ENCODE assay signal across 10 cellular contexts in genomic region chr5:172903790-172904189, GRCh38. TPM values are rescaled to one million over a fixed set of nuclear protein-coding genes. Genes with fewer than 3 reads are reported as not detected.
DNase-seq lines count a peak whose midpoint lies in the region; ATAC-seq, FAIRE-seq and TF ChIP-seq lines count a peak whose summit lies in the region.
"Had no signal": no experiment of that assay in that cellular context is flagged by ENCODE, and none has a peak within 500 bp of the region (broad histone marks: within the 10 kb centered on the region; RNA-seq: fewer than 3 reads in every experiment).

No MANE protein-coding gene starts in this region.

- intact Hi-C loops in mammary epithelial cell (cut with micrococcal nuclease) = loop anchor here (2.0 kb wide), 2 partner anchors 33 to 55 kb away; partner anchors contain the start of gene RPL26L1

- H3K9ac ChIP-seq in mammary epithelial cell (ENCODE audit: insufficient read depth, low read length) = peak overlapping the region; percentile 81

- H4K20me1 ChIP-seq in mammary epithelial cell (ENCODE audit: insufficient read depth, low read length) = no peaks in the 10 kb centered on the region

- WGBS in mammary epithelial cell (ENCODE audit: low coverage, missing lambda C conversion rate) = 29% methylated on average over 4 of the region's 4 CpGs

- TF ChIP-seq CTCF in mammary epithelial cell (conservative IDR thresholded peaks at IDR 0.05 in 1 of 2, IDR thresholded peaks at IDR 0.05 in 1 of 2; ENCODE audit: extremely low read depth in 1 of 2, insufficient read depth in 1 of 2, low read depth in 1 of 2, low read length in 2 of 2) = no peak

- H3K4me3 ChIP-seq in mammary epithelial cell (replicated peaks in 1 of 3; ENCODE audit: insufficient read depth in 1 of 3, low read depth in 2 of 3, low read length in 3 of 3) = no peak overlapping the region

- H3K36me3 ChIP-seq in mammary epithelial cell (ENCODE audit: insufficient read depth, low read length) = peaks cover 2% of the 10 kb centered on the region

- FAIRE-seq in urothelium cell line (lab: Jason Lieb, UNC) = peak; percentile 32

- no peak for ATAC-seq in HG02588 (IDR thresholded peaks at IDR 0.05; ENCODE audit: unreplicated experiment)
- no peak for ATAC-seq in HG03460 (IDR thresholded peaks at IDR 0.05; ENCODE audit: unreplicated experiment)

- BruUV-seq in mammary epithelial cell (replicated peaks; lab: Mats Ljungman, UMichigan) = no TSS peak

- peak; percentile 49 for DNase-seq in SIG-M5 treated with dmso at 0.1 percent for 504 hours (lab: John Stamatoyannopoulos, UW; ENCODE audit: unreplicated experiment)
- no peak for DNase-seq in SIG-M5 (lab: John Stamatoyannopoulos, UW)
- peak; percentile 94 for DNase-seq in mammary epithelial cell
- DNase-seq in lung microvascular endothelial cell (ENCODE audit: low read depth in 2 of 2) = peak; percentile 84 to 94
- DNase-seq in urothelium cell line (ENCODE audit: low spot score) = no peak
- DNase-seq in OCI-M2 (lab: John Stamatoyannopoulos, UW; ENCODE audit: unreplicated experiment) = no peak
- DNase-seq: activated CD8-positive, alpha-beta memory T cell treated with anti-CD3 and anti-CD28 coated beads for 24 hours; CD4-positive, CD25-positive, alpha-beta regulatory T cell had no signal

- CTCF ChIA-PET in mammary epithelial cell (lab: Charles Lee; ENCODE audit: low non-redundant PET) = no interaction called here

- peak overlapping the region; percentile 97 for H3K27ac ChIP-seq in mammary epithelial cell (ENCODE audit: insufficient read depth, low read depth, low read length)

- H3K4me2 ChIP-seq in mammary epithelial cell (ENCODE audit: insufficient read depth, low read depth, low read length) = peak overlapping the region; percentile 59

- dilution Hi-C loops in mammary epithelial cell (cut with HindIII; ENCODE audit: low sequenced_read_pairs) = no loop called here

- no peaks in the 10 kb centered on the region for H3K9me3 ChIP-seq in mammary epithelial cell (replicated peaks; ENCODE audit: insufficient read depth, low read length)

- H3K79me2 ChIP-seq in mammary epithelial cell (ENCODE audit: insufficient read depth, low read length) = no peaks in the 10 kb centered on the region

- peaks cover 31% of the 10 kb centered on the region for H3K4me1 ChIP-seq in mammary epithelial cell (ENCODE audit: insufficient read depth, low read length)

- in situ Hi-C loops in mammary epithelial cell (cut with MboI; ENCODE audit: low sequenced_read_pairs in 2 of 2) = no loop called here

- no peak overlapping the region for H2AFZ ChIP-seq in mammary epithelial cell (ENCODE audit: low read depth, low read length)

- no peaks in the 10 kb centered on the region for H3K27me3 ChIP-seq in mammary epithelial cell (ENCODE audit: insufficient read depth, low read length)

RNA-seq across cellular contexts. Expression of gene RPL26L1, which starts 55.4 kb away (rescaled TPM):
- total RNA-seq in mammary epithelial cell (10 to 100 TPM; 31.8 to 58.5 TPM), lung microvascular endothelial cell (27.2 and 28.4 TPM in 2 replicates)
- polyA plus RNA-seq in mammary epithelial cell = 120 TPM
- polyA minus RNA-seq in mammary epithelial cell = 11.9 TPM

Comparison
In these comparisons a context has a peak if more than half of its experiments do, and no peak if none do; other contexts are left out.
1. DNase-seq: peak in SIG-M5 treated with dmso at 0.1 percent for 504 hours (single experiment), mammary epithelial cell (single experiment) and lung microvascular endothelial cell (2 of 2); none in SIG-M5 (single experiment), urothelium cell line (single experiment) and OCI-M2 (single experiment).